ENCODE assay signal across 35 cellular contexts in genomic region chr17:73050797-73051196, GRCh38.
"Had no signal": no experiment of that assay in that cellular context is flagged by ENCODE, and none has a peak within 500 bp of the region (broad histone marks: within the 10 kb centered on the region; RNA-seq: fewer than 3 reads in every experiment).

No MANE protein-coding gene starts in this region.

- H3K27ac ChIP-seq: adrenal gland, body of pancreas, brain microvascular endothelial cell, breast epithelium, VCaP had no signal

- H3K4me1 ChIP-seq: adrenal gland, body of pancreas, breast epithelium had no signal

- H3K4me3 ChIP-seq: adrenal gland, body of pancreas, breast epithelium had no signal

- H3K9me3 Mint-ChIP-seq: activated CD4-positive, alpha-beta memory T cell treated with anti-CD3 and anti-CD28 coated beads for 36 hours; activated naive CD4-positive, alpha-beta T cell treated with anti-CD3 and anti-CD28 coated beads for 36 hours; activated naive CD4-positive, alpha-beta T cell treated with anti-CD3 and anti-CD28 coated beads, Interleukin-2, amount 50 U/mL, for 72 hours; activated T-cell treated with anti-CD3 and anti-CD28 coated beads, Interleukin-2, amount 50 U/mL, for 4 hours; activated T-cell treated with anti-CD3 and anti-CD28 coated beads, Interleukin-2, amount 50 U/mL, for 72 hours; activated T-helper 17 cell treated with anti-CD3 and anti-CD28 coated beads, Interleukin-2, amount 50 U/mL, for 72 hours had no signal

- H3K4me3 Mint-ChIP-seq: activated B cell treated with CpG ODN at 0.5 μM for 24 hours; activated CD4-positive, alpha-beta memory T cell treated with anti-CD3 and anti-CD28 coated beads for 36 hours; activated CD8-positive, alpha-beta T cell treated with anti-CD3 and anti-CD28 coated beads for 36 hours; activated naive CD4-positive, alpha-beta T cell treated with anti-CD3 and anti-CD28 coated beads for 36 hours; activated naive CD8-positive, alpha-beta T cell treated with anti-CD3 and anti-CD28 coated beads for 36 hours; activated T-cell treated with anti-CD3 and anti-CD28 coated beads, Interleukin-2, amount 50 U/mL, for 4 hours; activated T-cell treated with anti-CD3 and anti-CD28 coated beads, Interleukin-2, amount 50 U/mL, for 72 hours; activated T-helper 1 cell treated with anti-CD3 and anti-CD28 coated beads, Interleukin-12 subunit alpha, Interleukin-12 subunit beta, Interleukin-2, Interleukin-4 antibody, amounts not matched to agents 30 ng/mL and 10 ng/mL and 1 ng/mL, durations not matched to agents 14 hours and 24 hours and 36 hours; activated T-helper 17 cell treated with anti-CD3 and anti-CD28 coated beads, Interleukin-2, amount 50 U/mL, for 72 hours; T-helper 1 cell treated with Interleukin-12 subunit alpha and Interleukin-12 subunit beta and Interleukin-4 antibody, amounts not matched to agents 30 μg/mL and 1 μg/mL, for 36 hours had no signal

- DNase-seq: activated B cell treated with CpG ODN at 0.5 μM for 24 hours; activated CD4-positive, alpha-beta memory T cell treated with anti-CD3 and anti-CD28 coated beads for 36 hours; activated CD4-positive, alpha-beta T cell treated with anti-CD3 and anti-CD28 coated beads for 4 hours; activated CD4-positive, alpha-beta T cell treated with anti-CD3 and anti-CD28 coated beads, Interleukin-2, amount 50 U/mL, for 1 hour; activated CD4-positive, alpha-beta T cell treated with anti-CD3 and anti-CD28 coated beads, Interleukin-2, amount 50 U/mL, for 4 hours; activated CD4-positive, CD25-positive, alpha-beta regulatory T cell treated with anti-CD3 and anti-CD28 coated beads, Interleukin-2, amount 50 U/mL, for 72 hours; activated CD8-positive, alpha-beta memory T cell treated with anti-CD3 and anti-CD28 coated beads, Interleukin-2, amount 50 U/mL, for 4 hours; activated CD8-positive, alpha-beta T cell treated with anti-CD3 and anti-CD28 coated beads for 36 hours; activated effector memory CD4-positive, alpha-beta T cell treated with anti-CD3 and anti-CD28 coated beads, Interleukin-2, amount 50 U/mL, for 16 hours; activated gamma-delta T cell treated with Interleukin-2 at 50 U/mL for 16 hours; activated naive CD4-positive, alpha-beta T cell; activated naive CD4-positive, alpha-beta T cell treated with anti-CD3 and anti-CD28 coated beads for 36 hours; activated naive CD4-positive, alpha-beta T cell treated with anti-CD3 and anti-CD28 coated beads, Interleukin-2, amount 50 U/mL, for 16 hours; activated naive CD8-positive, alpha-beta T cell treated with anti-CD3 and anti-CD28 coated beads for 36 hours; activated T-cell treated with anti-CD3 and anti-CD28 coated beads for 4 hours; activated T-cell treated with anti-CD3 and anti-CD28 coated beads, Interleukin-2, amount 50 U/mL, for 1 hour; activated T-cell treated with anti-CD3 and anti-CD28 coated beads, Interleukin-2, amount 50 U/mL, for 4 hours; activated T-cell treated with anti-CD3 and anti-CD28 coated beads, Interleukin-2, amount 50 U/mL, for 72 hours; adrenal gland; amniotic stem cell; aorta; body of pancreas; brain microvascular endothelial cell; central memory CD4-positive, alpha-beta T cell; SW 1271; T-helper 1 cell; T-helper 9 cell had no signal

- H3K4me1 Mint-ChIP-seq: activated B cell treated with CpG ODN at 0.5 μM for 24 hours; activated naive CD8-positive, alpha-beta T cell treated with anti-CD3 and anti-CD28 coated beads for 36 hours had no signal

- H3K27me3 Mint-ChIP-seq: activated B cell treated with CpG ODN at 0.5 μM for 24 hours; activated CD4-positive, alpha-beta memory T cell treated with anti-CD3 and anti-CD28 coated beads for 36 hours; activated CD8-positive, alpha-beta T cell treated with anti-CD3 and anti-CD28 coated beads for 36 hours; activated naive CD8-positive, alpha-beta T cell treated with anti-CD3 and anti-CD28 coated beads for 36 hours; activated T-helper 17 cell treated with anti-CD3 and anti-CD28 coated beads, Interleukin-2, amount 50 U/mL, for 72 hours had no signal

- H3K36me3 ChIP-seq: adrenal gland, brain microvascular endothelial cell, breast epithelium had no signal

- FAIRE-seq: astrocyte, TTC549 had no signal

- H3K9me3 ChIP-seq: adrenal gland, body of pancreas, breast epithelium had no signal

- H3K27ac Mint-ChIP-seq: activated B cell treated with CpG ODN at 0.5 μM for 24 hours; activated CD4-positive, alpha-beta memory T cell treated with anti-CD3 and anti-CD28 coated beads for 36 hours; activated CD8-positive, alpha-beta T cell treated with anti-CD3 and anti-CD28 coated beads for 36 hours; activated naive CD4-positive, alpha-beta T cell treated with anti-CD3 and anti-CD28 coated beads for 36 hours; activated naive CD8-positive, alpha-beta T cell treated with anti-CD3 and anti-CD28 coated beads for 36 hours; activated T-cell treated with anti-CD3 and anti-CD28 coated beads, Interleukin-2, amount 50 U/mL, for 72 hours; activated T-helper 1 cell treated with anti-CD3 and anti-CD28 coated beads, Interleukin-12 subunit alpha, Interleukin-12 subunit beta, Interleukin-2, Interleukin-4 antibody, amounts not matched to agents 30 ng/mL and 10 ng/mL and 1 ng/mL, durations not matched to agents 14 hours and 24 hours and 36 hours; activated T-helper 17 cell treated with anti-CD3 and anti-CD28 coated beads, Interleukin-2, amount 50 U/mL, for 72 hours; T-helper 1 cell treated with Interleukin-12 subunit alpha and Interleukin-12 subunit beta and Interleukin-4 antibody, amounts not matched to agents 30 μg/mL and 1 μg/mL, for 36 hours had no signal

- ATAC-seq: activated CD8-positive, alpha-beta T cell treated with anti-CD3 and anti-CD28 coated beads for 36 hours; activated naive CD4-positive, alpha-beta T cell treated with anti-CD3 and anti-CD28 coated beads, Interleukin-2, amount 50 U/mL, for 72 hours; activated T-cell treated with anti-CD3 and anti-CD28 coated beads, Interleukin-2, amount 50 U/mL, for 4 hours; activated T-cell treated with anti-CD3 and anti-CD28 coated beads, Interleukin-2, amount 50 U/mL, for 72 hours; activated T-helper 17 cell treated with anti-CD3 and anti-CD28 coated beads, Interleukin-2, amount 50 U/mL, for 72 hours; body of pancreas had no signal

- H3K27me3 ChIP-seq: adrenal gland, body of pancreas, brain microvascular endothelial cell, breast epithelium had no signal
